ENCODE assay signal across 15 cellular contexts in the genomic region with DNA sequence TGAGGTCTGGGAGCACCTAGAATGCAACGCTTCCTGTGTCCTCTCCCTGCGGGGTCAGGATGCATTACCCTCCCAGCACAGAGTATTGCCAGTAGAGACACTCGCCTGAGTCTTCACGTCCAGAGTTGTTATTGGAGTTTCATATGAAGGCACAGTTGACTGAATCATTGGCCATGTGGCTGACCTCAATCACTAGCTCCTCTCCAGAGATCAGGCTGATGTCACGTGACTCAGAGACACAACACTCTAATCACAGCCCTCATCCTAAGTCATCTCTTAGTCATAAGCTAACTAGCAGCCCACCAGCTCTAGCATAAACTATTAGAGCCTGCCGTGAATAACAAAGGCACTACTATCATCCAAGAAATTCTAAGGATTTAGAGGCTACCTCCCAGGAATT.
DNase-seq lines count a peak whose midpoint lies in the region; ATAC-seq, FAIRE-seq and TF ChIP-seq lines count a peak whose summit lies in the region.
"Had no signal": no experiment of that assay in that cellular context is flagged by ENCODE, and none has a peak within 500 bp of the region (broad histone marks: within the 10 kb centered on the region; RNA-seq: fewer than 3 reads in every experiment).

No MANE protein-coding gene starts in this region.

- no peak overlapping the region for H3K4me3 Mint-ChIP-seq in activated T-cell treated with anti-CD3 and anti-CD28 coated beads, Interleukin-2, amount 50 U/mL, for 24 hours
- H3K4me3 Mint-ChIP-seq: naive thymus-derived CD8-positive, alpha-beta T cell had no signal

- no peak overlapping the region for H3K4me2 ChIP-seq in IMR-90 (ENCODE audit: low read depth, low read length)
- no peak overlapping the region for H3K4me2 ChIP-seq in GM12878 (ENCODE audit: control insufficient read depth, insufficient read depth)

- ATAC-seq in IMR-90 (ENCODE audit: low read depth) (peak; percentile 95), GM12878 (no peak), HG02571 (IDR thresholded peaks at IDR 0.05; ENCODE audit: unreplicated experiment) (no peak), GM19351 (IDR thresholded peaks at IDR 0.05; ENCODE audit: unreplicated experiment) (no peak)
- ATAC-seq: naive thymus-derived CD8-positive, alpha-beta T cell had no signal

- intact Hi-C loops in IMR-90 (cut with micrococcal nuclease): no loop called here
- intact Hi-C loops in GM12878 (cut with micrococcal nuclease; ENCODE audit: unreplicated experiment): loop anchor here (5.0 kb wide), 1 partner anchor 83 kb away; no protein-coding TSS in a partner anchor

- peak overlapping the region; percentile 60 for H2BK5ac ChIP-seq in IMR-90 (ENCODE audit: low read depth, low read length, poor library complexity, severe bottlenecking)

- H3K9ac ChIP-seq in IMR-90 (ENCODE audit: low read depth, low read length): no peak overlapping the region
- no peak overlapping the region for H3K9ac ChIP-seq in GM12878 (ENCODE audit: control insufficient read depth, insufficient read depth, low read length)

- H2AFZ ChIP-seq in IMR-90 (replicated peaks; ENCODE audit: low read length, poor library complexity) (peak overlapping the region; percentile 64), GM12878 (ENCODE audit: control insufficient read depth, low read depth, low read length) (no peak overlapping the region)

- BruUV-seq in IMR-90 (replicated peaks; lab: Mats Ljungman, UMichigan) (no TSS peak), GM12878 (replicated peaks; lab: Mats Ljungman, UMichigan) (no TSS peak)

- no peak overlapping the region for H3K23ac ChIP-seq in IMR-90 (ENCODE audit: low read depth, low read length)

- H3K27me3 ChIP-seq in IMR-90 (ENCODE audit: control insufficient read depth, insufficient read depth, low read length): no peaks in the 10 kb centered on the region; the same call in 1 of the 2 replicates
- no peaks in the 10 kb centered on the region; a peak in 1 of 4 replicates for H3K27me3 ChIP-seq in GM12878 (replicated peaks in 1 of 2; ENCODE audit: control insufficient read depth in 2 of 2, insufficient read depth in 2 of 2, low read length in 1 of 2)
- H3K27me3 ChIP-seq: testis had no signal

- H3K9me1 ChIP-seq in IMR-90 (ENCODE audit: insufficient read depth, low read length): no peaks in the 10 kb centered on the region

- SMC1A ChIA-PET in GM12878 (lab: Charles Lee; ENCODE audit: uncharacterized antibody, unreplicated experiment): interaction anchor here (1.4 kb wide), 1 partner anchor 13 kb away, joined by 3 read pairs; no protein-coding TSS in a partner anchor

- H3K9me3 Mint-ChIP-seq in activated T-cell treated with anti-CD3 and anti-CD28 coated beads, Interleukin-2, amount 50 U/mL, for 24 hours: no peaks in the 10 kb centered on the region
- H3K9me3 Mint-ChIP-seq: naive thymus-derived CD8-positive, alpha-beta T cell had no signal

- H4K8ac ChIP-seq in IMR-90 (ENCODE audit: low read depth in 2 of 2, low read length in 2 of 2): no peak overlapping the region

- no peaks in the 10 kb centered on the region for H3K4me1 Mint-ChIP-seq in activated T-cell treated with anti-CD3 and anti-CD28 coated beads, Interleukin-2, amount 50 U/mL, for 24 hours (ENCODE audit: low read depth)

- RAD21 ChIA-PET in GM12878 (lab: Charles Lee; ENCODE audit: unreplicated experiment): no interaction called here

- TF ChIP-seq POLR2A in IMR-90 (IDR thresholded peaks at IDR 0.05; ENCODE audit: low read depth, low read length) (no peak), GM12878 (IDR thresholded peaks at IDR 0.05; ENCODE audit: low read depth, low read length) (no peak)

- no peaks in the 10 kb centered on the region for H3K79me1 ChIP-seq in IMR-90 (ENCODE audit: low read depth in 1 of 2, low read length in 2 of 2)

- TF ChIP-seq CTCF in AG10803 (conservative IDR thresholded peaks at IDR 0.05; ENCODE audit: low read length) (no peak), IMR-90 (conservative IDR thresholded peaks at IDR 0.05; ENCODE audit: low read depth, low read length) (no peak), GM12878 (IDR thresholded peaks at IDR 0.05 in 2 of 3, conservative IDR thresholded peaks at IDR 0.05 in 1 of 3; ENCODE audit: control insufficient read depth in 2 of 3, extremely low read depth in 1 of 3, insufficient read depth in 1 of 3, low read depth in 3 of 3, low read length in 3 of 3) (no peak)

- no peak overlapping the region for H3K27ac ChIP-seq in IMR-90 (ENCODE audit: insufficient read depth, low read length)
- H3K27ac ChIP-seq in GM12878 (ENCODE audit: control insufficient read depth, insufficient read depth): no peak overlapping the region
- H3K27ac ChIP-seq: SK-N-MC, testis had no signal

- CTCF ChIA-PET in IMR-90 (lab: Yijun Ruan, JAX) (interaction anchor here (0.8 kb wide), 1 partner anchor 21 kb away, joined by 3 read pairs; no protein-coding TSS in a partner anchor), GM12878 (lab: Yijun Ruan, JAX) (no interaction called here)

- no peaks in the 10 kb centered on the region for H3K36me3 ChIP-seq in IMR-90 (ENCODE audit: control insufficient read depth, insufficient read depth, low read length)
- H3K36me3 ChIP-seq in GM12878 (ENCODE audit: control insufficient read depth in 2 of 2, insufficient read depth in 2 of 2, low read length in 1 of 2): no peaks in the 10 kb centered on the region

- H3K14ac ChIP-seq in IMR-90 (replicated peaks; ENCODE audit: low read depth, low read length): 0 out of 2 replicates have a peak overlapping the region, but pooled peaks have one; percentile 52

- no peak overlapping the region for H3K56ac ChIP-seq in IMR-90 (ENCODE audit: extremely low read depth, insufficient read depth, low read length)

- no peak for TF ChIP-seq EP300 in GM12878 (IDR thresholded peaks at IDR 0.05; ENCODE audit: borderline replicate concordance in 1 of 2, control insufficient read depth in 1 of 2, low read depth in 2 of 2, low read length in 2 of 2)

- H3K4me3 ChIP-seq in AG10803 (ENCODE audit: low read length) (no peak overlapping the region), IMR-90 (ENCODE audit: insufficient read depth, low read depth, low read length) (no peak overlapping the region), GM12878 (no peak overlapping the region)
- H3K4me3 ChIP-seq: SK-N-MC, testis had no signal

- no peak overlapping the region for H3K27ac Mint-ChIP-seq in activated T-cell treated with anti-CD3 and anti-CD28 coated beads, Interleukin-2, amount 50 U/mL, for 24 hours
- H3K27ac Mint-ChIP-seq: naive thymus-derived CD8-positive, alpha-beta T cell had no signal

- peak overlapping the region; percentile 52 for H2AK9ac ChIP-seq in IMR-90 (replicated peaks; ENCODE audit: low read depth, low read length, poor library complexity)

- H3K9me3 ChIP-seq in IMR-90 (ENCODE audit: control insufficient read depth, insufficient read depth, low read length): no peaks in the 10 kb centered on the region
- H3K9me3 ChIP-seq in GM12878 (replicated peaks; ENCODE audit: control insufficient read depth, insufficient read depth, low read length): no peaks in the 10 kb centered on the region
- H3K9me3 ChIP-seq: testis had no signal

- WGBS in IMR-90 (ENCODE audit: extremely low coverage in 2 of 2, insufficient read length in 1 of 2), 2 experiments: no CpG with 5 or more reads among the region's 6 CpGs
- WGBS in GM12878 (ENCODE audit: insufficient coverage, insufficient replicate concordance, low lambda C conversion rate, missing lambda C conversion rate): 38% methylated on average over 6 of the region's 6 CpGs

- H3K27me3 Mint-ChIP-seq in activated T-cell treated with anti-CD3 and anti-CD28 coated beads, Interleukin-2, amount 50 U/mL, for 24 hours: peaks cover 33% of the 10 kb centered on the region

- peak overlapping the region; percentile 73; the same call in 1 of the 2 replicates for H2BK20ac ChIP-seq in IMR-90 (ENCODE audit: low read depth, low read length)

- POLR2A ChIA-PET in IMR-90 (lab: Charles Lee; ENCODE audit: unreplicated experiment) (no interaction called here), GM12878 (lab: Charles Lee) (no interaction called here)

- no peak overlapping the region for H2BK120ac ChIP-seq in IMR-90 (ENCODE audit: low read depth, low read length)

- no peak overlapping the region for H2AK5ac ChIP-seq in IMR-90 (ENCODE audit: low read depth, low read length)

- no peaks in the 10 kb centered on the region for H3K36me3 Mint-ChIP-seq in activated T-cell treated with anti-CD3 and anti-CD28 coated beads, Interleukin-2, amount 50 U/mL, for 24 hours (ENCODE audit: low read depth)
- H3K36me3 Mint-ChIP-seq: naive thymus-derived CD8-positive, alpha-beta T cell had no signal

- H4K5ac ChIP-seq in IMR-90 (ENCODE audit: low read depth, low read length): no peak overlapping the region

- FAIRE-seq in GM12878 (lab: Jason Lieb, UNC): no peak

- no peak overlapping the region for H2BK15ac ChIP-seq in IMR-90 (ENCODE audit: low read depth, low read length)

- peak overlapping the region; percentile 65; the same call in 1 of the 2 replicates for H3K4ac ChIP-seq in IMR-90 (ENCODE audit: low read depth, low read length)

- H4K91ac ChIP-seq in IMR-90 (ENCODE audit: insufficient read depth, low read depth, low read length): no peak overlapping the region

- H3K18ac ChIP-seq in IMR-90 (ENCODE audit: low read depth, low read length): no peak overlapping the region

- in situ Hi-C loops in IMR-90 (cut with MboI; ENCODE audit: low sequenced_read_pairs): no loop called here
- in situ Hi-C loops in GM12878 (cut with MboI): no loop called here

- TF ChIP-seq RAD21 in IMR-90 (IDR thresholded peaks at IDR 0.05; ENCODE audit: low read length) (no peak), GM12878 (IDR thresholded peaks at IDR 0.05; ENCODE audit: insufficient read depth, low read depth, low read length) (no peak)

- H3K4me1 ChIP-seq in IMR-90 (ENCODE audit: control insufficient read depth, insufficient read depth, low read length): 0 out of 2 replicates have a peak, but pooled peaks cover 4% of the 10 kb centered on the region
- H3K4me1 ChIP-seq in GM12878 (ENCODE audit: control insufficient read depth, insufficient read depth, low read length): no peaks in the 10 kb centered on the region
- H3K4me1 ChIP-seq: testis had no signal

- dilution Hi-C loops in IMR-90 (cut with HindIII; ENCODE audit: low sequenced_read_pairs, unreplicated experiment): no loop called here

- no peaks in the 10 kb centered on the region for H4K20me1 ChIP-seq in IMR-90 (ENCODE audit: insufficient read depth, low read length)
- no peaks in the 10 kb centered on the region for H4K20me1 ChIP-seq in GM12878 (ENCODE audit: control insufficient read depth, insufficient read depth)

- DNase-seq in AG10803 (ENCODE audit: low read depth) (peak; percentile 44), IMR-90 (peak; percentile 95), GM12878 (ENCODE audit: low read depth, low spot score) (no peak), iris pigment epithelial cell (ENCODE audit: low read depth) (peak; percentile 84), NCI-H69 (lab: John Stamatoyannopoulos, UW) (no peak)
- DNase-seq in activated T-cell treated with anti-CD3 and anti-CD28 coated beads, Interleukin-2, amount 50 U/mL, for 24 hours: no peak
- DNase-seq: C1 segment of cervical spinal cord; DND-41; naive thymus-derived CD8-positive, alpha-beta T cell; NCI-H1092 treated with DMSO at 0.1 percent for 48 hours; NCI-H2171; testis had no signal

- H3K79me2 ChIP-seq in GM12878 (ENCODE audit: control insufficient read depth, insufficient read depth, low read length): no peaks in the 10 kb centered on the region

Comparison
In these comparisons a context has a peak if more than half of its experiments do, and no peak if none do; other contexts are left out.
1. DNase-seq: peak in AG10803 (single experiment), IMR-90 (single experiment) and iris pigment epithelial cell (single experiment); none in GM12878 (single experiment), activated T-cell treated with anti-CD3 and anti-CD28 coated beads, Interleukin-2, amount 50 U/mL, for 24 hours (single experiment) and NCI-H69 (single experiment).